Comparison of ENCODE assay signal across 25 cellular contexts in the genomic region with DNA sequence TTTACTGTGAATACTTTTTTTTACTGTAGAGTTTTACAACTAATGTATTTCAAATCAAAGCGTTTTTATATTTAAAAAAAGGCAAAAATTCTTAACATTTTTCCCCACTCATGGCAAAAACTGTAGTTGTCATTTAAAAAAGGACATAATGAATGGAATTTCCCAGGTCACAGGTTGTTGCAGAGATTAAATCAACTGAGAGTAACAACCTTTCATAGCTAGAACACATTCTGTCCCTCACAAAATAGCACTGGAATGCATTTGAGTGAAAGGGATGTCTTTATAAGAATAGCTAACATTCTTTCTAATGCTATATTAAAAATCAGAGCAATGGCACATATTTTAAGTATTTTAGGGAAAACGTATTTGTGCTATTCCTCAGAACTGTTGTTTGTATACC.
"Had no signal": no experiment of that assay in that cellular context is flagged by ENCODE, and none has a peak within 500 bp of the region (broad histone marks: within the 10 kb centered on the region; RNA-seq: fewer than 3 reads in every experiment).

No MANE protein-coding gene starts in this region.

- H3K27me3 Mint-ChIP-seq: activated CD4-positive, alpha-beta memory T cell treated with anti-CD3 and anti-CD28 coated beads for 36 hours; activated naive CD4-positive, alpha-beta T cell treated with anti-CD3 and anti-CD28 coated beads, Interleukin-2, amount 10 ng/mL, durations not matched to agents 7 days and 5 days; activated naive CD8-positive, alpha-beta T cell treated with anti-CD3 and anti-CD28 coated beads, Interleukin-2, amount 50 U/mL, for 24 hours; brain; stimulated activated memory B cell treated with anti-CD40 and anti-IgM and Interleukin-4, amounts not matched to agents 10 μg/mL and 1 μg/mL and 100 μg/mL, for 72 hours; T-cell had no signal

- H3K4me2 ChIP-seq: hepatocyte had no signal

- H3K27ac ChIP-seq: hepatocyte, uterus had no signal

- H3K27ac Mint-ChIP-seq: activated CD4-positive, alpha-beta memory T cell treated with anti-CD3 and anti-CD28 coated beads for 36 hours; activated naive CD4-positive, alpha-beta T cell treated with anti-CD3 and anti-CD28 coated beads, Interleukin-2, amount 10 ng/mL, durations not matched to agents 7 days and 5 days; activated naive CD8-positive, alpha-beta T cell treated with anti-CD3 and anti-CD28 coated beads, Interleukin-2, amount 50 U/mL, for 24 hours; nephron progenitor cell; stimulated activated memory B cell treated with anti-CD40 and anti-IgM and Interleukin-4, amounts not matched to agents 10 μg/mL and 1 μg/mL and 100 μg/mL, for 72 hours; T-cell; T-helper 2 cell treated with Interferon-gamma antibody and Interleukin-4, amounts not matched to agents 5 μg/mL and 100 μg/mL, for 36 hours had no signal

- H3K9me3 ChIP-seq: mucosa of descending colon, uterus had no signal

- H3K36me3 ChIP-seq: uterus had no signal

- FAIRE-seq: colon, endothelial cell of umbilical vein, small intestine had no signal

- H3K4me3 Mint-ChIP-seq: activated CD4-positive, alpha-beta memory T cell treated with anti-CD3 and anti-CD28 coated beads for 36 hours; activated naive CD4-positive, alpha-beta T cell treated with anti-CD3 and anti-CD28 coated beads, Interleukin-2, amount 10 ng/mL, durations not matched to agents 7 days and 5 days; activated naive CD8-positive, alpha-beta T cell treated with anti-CD3 and anti-CD28 coated beads, Interleukin-2, amount 50 U/mL, for 24 hours; brain; nephron progenitor cell; stimulated activated memory B cell treated with anti-CD40 and anti-IgM and Interleukin-4, amounts not matched to agents 10 μg/mL and 1 μg/mL and 100 μg/mL, for 72 hours; T-cell; T-helper 2 cell treated with Interferon-gamma antibody and Interleukin-4, amounts not matched to agents 5 μg/mL and 100 μg/mL, for 36 hours had no signal

- H3K9me3 Mint-ChIP-seq: activated CD4-positive, alpha-beta memory T cell treated with anti-CD3 and anti-CD28 coated beads for 36 hours; brain; nephron progenitor cell; stimulated activated memory B cell treated with anti-CD40 and anti-IgM and Interleukin-4, amounts not matched to agents 10 μg/mL and 1 μg/mL and 100 μg/mL, for 72 hours had no signal

- H3K36me3 Mint-ChIP-seq: activated CD4-positive, alpha-beta memory T cell treated with anti-CD3 and anti-CD28 coated beads for 36 hours; activated naive CD4-positive, alpha-beta T cell treated with anti-CD3 and anti-CD28 coated beads, Interleukin-2, amount 10 ng/mL, durations not matched to agents 7 days and 5 days; brain; stimulated activated memory B cell treated with anti-CD40 and anti-IgM and Interleukin-4, amounts not matched to agents 10 μg/mL and 1 μg/mL and 100 μg/mL, for 72 hours; T-cell had no signal

- H3K4me1 ChIP-seq: uterus had no signal

- H3K27me3 ChIP-seq: hepatocyte, uterus had no signal

- H3K4me1 Mint-ChIP-seq: activated naive CD4-positive, alpha-beta T cell treated with anti-CD3 and anti-CD28 coated beads, Interleukin-2, amount 10 ng/mL, durations not matched to agents 7 days and 5 days; activated naive CD8-positive, alpha-beta T cell treated with anti-CD3 and anti-CD28 coated beads, Interleukin-2, amount 50 U/mL, for 24 hours; nephron progenitor cell; stimulated activated memory B cell treated with anti-CD40 and anti-IgM and Interleukin-4, amounts not matched to agents 10 μg/mL and 1 μg/mL and 100 μg/mL, for 72 hours; T-cell had no signal

- H3K4me3 ChIP-seq: hepatocyte, mucosa of descending colon, uterus had no signal

- H3K79me2 ChIP-seq: hepatocyte had no signal

- H2AFZ ChIP-seq: hepatocyte had no signal

- DNase-seq: activated CD4-positive, alpha-beta memory T cell treated with anti-CD3 and anti-CD28 coated beads for 36 hours; activated effector memory CD4-positive, alpha-beta T cell treated with anti-CD3 and anti-CD28 coated beads, Interleukin-2, amount 50 U/mL, for 16 hours; activated naive CD4-positive, alpha-beta T cell treated with anti-CD3 and anti-CD28 coated beads, Interleukin-2, amount 10 ng/mL, durations not matched to agents 7 days and 5 days; activated naive CD8-positive, alpha-beta T cell treated with anti-CD3 and anti-CD28 coated beads, Interleukin-2, amount 50 U/mL, for 24 hours; activated T-cell treated with anti-CD3 and anti-CD28 coated beads for 4 hours; caudate nucleus; effector memory CD4-positive, alpha-beta T cell; foreskin melanocyte; glutamatergic neuron; islet precursor cell; left cardiac atrium; mucosa of descending colon; nephron progenitor cell; small intestine; stimulated activated CD4-positive, alpha-beta T cell treated with anti-CD3 and anti-CD28 coated beads, Interleukin-15, amount 100 ng/mL, for 24 hours; T-cell; uterus had no signal

- ATAC-seq: activated naive CD8-positive, alpha-beta T cell treated with anti-CD3 and anti-CD28 coated beads, Interleukin-2, amount 50 U/mL, for 24 hours; esophagus mucosa; left cardiac atrium; mucosa of descending colon; sciatic nerve; stimulated activated memory B cell treated with anti-CD40 and anti-IgM and Interleukin-4, amounts not matched to agents 10 μg/mL and 1 μg/mL and 100 μg/mL, for 72 hours; T-cell had no signal
